In the genomic region with DNA sequence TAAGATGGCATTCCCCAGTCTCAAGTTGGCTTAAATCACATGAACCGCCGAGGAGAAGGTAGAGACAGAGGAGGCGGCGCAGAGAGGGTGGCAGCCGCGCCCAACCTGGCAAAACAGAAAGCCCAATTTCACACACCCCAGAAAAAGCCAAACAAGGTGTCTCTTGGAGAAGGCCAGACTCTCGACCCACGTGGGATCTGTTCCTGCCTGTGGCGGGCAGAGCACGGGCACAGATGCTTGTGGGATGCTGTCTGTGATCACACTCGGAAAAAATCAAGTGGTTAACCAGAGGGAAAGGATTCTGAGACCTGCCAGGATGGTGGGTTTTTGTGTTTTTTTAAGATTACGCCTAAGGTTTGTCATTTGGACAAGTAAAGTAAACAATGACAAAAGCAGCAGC, we compare ENCODE assay signal across 14 cellular contexts.
DNase-seq lines count a peak whose midpoint lies in the region; ATAC-seq and TF ChIP-seq lines count a peak whose summit lies in the region.
"Had no signal": no experiment of that assay in that cellular context is flagged by ENCODE, and none has a peak within 500 bp of the region (broad histone marks: within the 10 kb centered on the region; RNA-seq: fewer than 3 reads in every experiment).

No MANE protein-coding gene starts in this region.

- no peak overlapping the region for H3K4me3 ChIP-seq in tibial nerve
- H3K4me3 ChIP-seq: colonic mucosa, mucosa of descending colon had no signal

- ATAC-seq in GM18858 (IDR thresholded peaks at IDR 0.05; ENCODE audit: unreplicated experiment) (no peak), HG03432 (IDR thresholded peaks at IDR 0.05; ENCODE audit: unreplicated experiment) (no peak)
- ATAC-seq: mucosa of descending colon had no signal

- no peak for TF ChIP-seq EP300 in tibial nerve (IDR thresholded peaks at IDR 0.05)

- no peak for TF ChIP-seq POLR2A in tibial nerve (IDR thresholded peaks at IDR 0.05)

- no peaks in the 10 kb centered on the region for H3K9me3 Mint-ChIP-seq in activated naive CD4-positive, alpha-beta T cell treated with anti-CD3 and anti-CD28 coated beads, Interleukin-2, amount 10 ng/mL, durations not matched to agents 7 days and 5 days
- H3K9me3 Mint-ChIP-seq: activated T-cell treated with anti-CD3 and anti-CD28 coated beads, Interleukin-2, amount 50 U/mL, for 72 hours; H9 had no signal

- peaks cover 0 to 8% (median 0%) of the 10 kb centered on the region in 3 donors for H3K36me3 ChIP-seq in tibial nerve
- H3K36me3 ChIP-seq: colonic mucosa had no signal

- CTCF ChIA-PET in activated naive CD4-positive, alpha-beta T cell treated with anti-CD3 and anti-CD28 coated beads, Interleukin-2, amount 10 ng/mL, durations not matched to agents 7 days and 5 days (lab: Charles Lee), result no interaction called here

- 81 to 84% methylated on average over 12 of the region's 12 CpGs for WGBS in tibial nerve, 2 donors

- no peaks in the 10 kb centered on the region for H3K27me3 Mint-ChIP-seq in activated naive CD4-positive, alpha-beta T cell treated with anti-CD3 and anti-CD28 coated beads, Interleukin-2, amount 10 ng/mL, durations not matched to agents 7 days and 5 days

- peaks cover 92% of the 10 kb centered on the region for H3K4me1 Mint-ChIP-seq in activated naive CD4-positive, alpha-beta T cell treated with anti-CD3 and anti-CD28 coated beads, Interleukin-2, amount 10 ng/mL, durations not matched to agents 7 days and 5 days

- H3K4me3 Mint-ChIP-seq in activated naive CD4-positive, alpha-beta T cell treated with anti-CD3 and anti-CD28 coated beads, Interleukin-2, amount 10 ng/mL, durations not matched to agents 7 days and 5 days, result peak overlapping the region; percentile 16
- H3K4me3 Mint-ChIP-seq: H9 had no signal

- H3K27ac Mint-ChIP-seq in activated naive CD4-positive, alpha-beta T cell treated with anti-CD3 and anti-CD28 coated beads, Interleukin-2, amount 10 ng/mL, durations not matched to agents 7 days and 5 days, result peak overlapping the region; percentile 95
- H3K27ac Mint-ChIP-seq: activated T-cell treated with anti-CD3 and anti-CD28 coated beads, Interleukin-2, amount 50 U/mL, for 72 hours had no signal

- no peak for TF ChIP-seq CTCF in tibial nerve (IDR thresholded peaks at IDR 0.05)

- H3K27ac ChIP-seq in tibial nerve, result peak overlapping the region; percentile 52 to 98 (median 89)

- H3K4me1 ChIP-seq in tibial nerve, result peaks cover 6 to 83% (median 49%) of the 10 kb centered on the region in 4 donors

- H3K9me3 ChIP-seq in tibial nerve, result no peaks in the 10 kb centered on the region
- H3K9me3 ChIP-seq: colonic mucosa, mucosa of descending colon had no signal

- H3K27me3 ChIP-seq in tibial nerve, result no peaks in the 10 kb centered on the region
- H3K27me3 ChIP-seq: colonic mucosa had no signal

- peaks cover 33% of the 10 kb centered on the region for H3K36me3 Mint-ChIP-seq in activated naive CD4-positive, alpha-beta T cell treated with anti-CD3 and anti-CD28 coated beads, Interleukin-2, amount 10 ng/mL, durations not matched to agents 7 days and 5 days

- DNase-seq in activated naive CD4-positive, alpha-beta T cell treated with anti-CD3 and anti-CD28 coated beads, Interleukin-2, amount 10 ng/mL, durations not matched to agents 7 days and 5 days, result peak; percentile 71
- no peak for DNase-seq in activated naive CD4-positive, alpha-beta T cell (lab: John Stamatoyannopoulos, UW)
- DNase-seq in amniotic epithelial cell (ENCODE audit: low read depth), result peak; percentile 78
- DNase-seq in myocyte (ENCODE audit: low read depth), result peak; percentile 91
- no peak for DNase-seq in tibial nerve (ENCODE audit: low spot score in 2 of 2)
- DNase-seq in C1 segment of cervical spinal cord (lab: John Stamatoyannopoulos, UW), result no peak
- DNase-seq: activated T-cell treated with anti-CD3 and anti-CD28 coated beads, Interleukin-2, amount 50 U/mL, for 72 hours; colonic mucosa; H9; mucosa of descending colon; NCI-H1105 treated with DMSO at 0.1 percent for 48 hours; NCI-H446 had no signal

Comparison
In these comparisons a context has a peak if more than half of its experiments do, and no peak if none do; other contexts are left out.
1. DNase-seq: peak in activated naive CD4-positive, alpha-beta T cell treated with anti-CD3 and anti-CD28 coated beads, Interleukin-2, amount 10 ng/mL, durations not matched to agents 7 days and 5 days (single experiment), amniotic epithelial cell (single experiment) and myocyte (single experiment); none in activated naive CD4-positive, alpha-beta T cell (0 of 4), tibial nerve (0 of 2) and C1 segment of cervical spinal cord (0 of 14).